8 cellular contexts compared by ENCODE assay signal in the genomic region with DNA sequence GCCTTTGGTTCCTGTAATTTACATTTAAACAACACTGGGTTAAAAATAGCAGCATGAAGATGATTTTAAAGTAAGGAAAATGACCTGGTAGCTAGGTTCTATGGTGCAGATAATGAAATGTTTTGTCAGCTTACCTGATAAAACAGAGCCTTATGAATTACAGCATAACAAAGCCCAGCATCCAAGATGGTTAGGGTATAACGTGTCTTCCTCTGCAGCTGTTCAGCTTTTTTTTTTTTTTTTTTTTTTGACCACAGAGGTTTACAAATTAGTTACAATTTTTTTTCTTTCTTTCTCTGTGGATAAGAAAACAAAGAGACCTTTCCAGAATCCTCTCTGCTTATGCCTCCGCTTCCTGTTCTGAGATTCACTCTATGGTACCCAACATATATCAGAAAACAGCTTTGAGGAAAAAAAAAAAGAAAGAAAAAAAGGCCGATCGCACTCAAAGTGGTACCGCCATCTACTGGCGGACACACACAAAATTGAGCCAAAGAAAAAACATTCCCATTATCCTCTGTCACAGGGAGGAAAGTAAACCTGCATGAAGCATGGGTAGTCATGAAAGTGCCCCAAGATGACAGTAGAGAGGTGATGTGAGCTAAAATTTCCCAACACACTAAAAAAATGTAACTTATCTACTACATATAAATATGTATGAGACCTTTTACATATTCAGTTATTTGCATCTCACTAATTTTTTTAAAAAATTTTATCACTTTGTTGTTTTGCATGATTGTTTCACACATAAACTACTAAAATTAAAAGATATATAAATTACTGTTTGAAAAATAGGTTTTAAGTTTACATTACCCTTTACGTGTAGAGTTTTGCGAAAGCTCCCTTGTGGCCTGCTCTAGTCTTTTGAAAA. TPM values are rescaled to one million over a fixed set of nuclear protein-coding genes. Genes with fewer than 3 reads are reported as not detected.
A peak's percentile ranks its signal among the peaks of the same experiment; 100 is the strongest.
DNase-seq lines count a peak whose midpoint lies in the region; ATAC-seq and TF ChIP-seq lines count a peak whose summit lies in the region.

A gene (minus strand): TSS at position 362 of the 871 bp plus-strand sequence. CDS start 27,656 bp downstream, outside the sequence.

- POLR2A ChIA-PET in T-cell (lab: Charles Lee), result no interaction called here

- no peaks in the 10 kb centered on the region for H3K79me2 ChIP-seq in mesendoderm (ENCODE audit: control insufficient read depth, insufficient read depth, low read length)

- no peak within 1 kb of the TSS for H2AK5ac ChIP-seq in mesendoderm (ENCODE audit: low read length)

- no peaks in the 10 kb centered on the region for H3K36me3 ChIP-seq in mesendoderm (ENCODE audit: control insufficient read depth, insufficient read depth, low read length)

- H3K56ac ChIP-seq in mesendoderm (ENCODE audit: low read length), result no peak within 1 kb of the TSS

- no CpG with 5 or more reads among the region's 8 CpGs for WGBS in mesendoderm (ENCODE audit: extremely low coverage, insufficient coverage, low lambda C conversion rate)

- H3K27ac ChIP-seq in coronary artery (no peak within 1 kb of the TSS), mesendoderm (ENCODE audit: low read depth, low read length) (no peak within 1 kb of the TSS)

- H3K4me3 ChIP-seq in coronary artery, result peak within 1 kb of the TSS; percentile 38
- H3K4me3 ChIP-seq in mesendoderm (ENCODE audit: low read length), result no peak within 1 kb of the TSS

- DNase-seq in DMS 273 (lab: John Stamatoyannopoulos, UW; ENCODE audit: unreplicated experiment) (peak; percentile 82), DMS 273 treated with DMSO at 0.1 percent for 48 hours (lab: John Stamatoyannopoulos, UW) (no peak), HuH-7.5 (ENCODE audit: low spot score) (peak; percentile 23), NOMO-1 treated with DMSO at 0.1 percent for 48 hours (lab: John Stamatoyannopoulos, UW; ENCODE audit: unreplicated experiment) (peak; percentile 25), coronary artery (ENCODE audit: low spot score) (no peak), mesendoderm (peak; percentile 72), T-cell (no peak)

- peaks cover 0 to 2% (median 0%) of the 10 kb centered on the region in 3 donors for H3K9me3 Mint-ChIP-seq in T-cell

- no peak within 1 kb of the TSS for H3K4me2 ChIP-seq in mesendoderm (ENCODE audit: low read length)

- peak within 1 kb of the TSS in 1 of 3 donors; percentile 21 for H3K4me3 Mint-ChIP-seq in T-cell

- no peak within 1 kb of the TSS for H2BK15ac ChIP-seq in mesendoderm (replicated peaks; ENCODE audit: low read depth)

- no peak within 1 kb of the TSS for H2BK120ac ChIP-seq in mesendoderm (ENCODE audit: low read depth, low read length)

- H3K79me1 ChIP-seq in mesendoderm (ENCODE audit: low read length), result no peaks in the 10 kb centered on the region

- no peak within 1 kb of the TSS for H3K27ac Mint-ChIP-seq in T-cell

- H3K23ac ChIP-seq in mesendoderm (ENCODE audit: low read length), result no peak within 1 kb of the TSS

- H2BK5ac ChIP-seq in mesendoderm (ENCODE audit: low read length), result no peak within 1 kb of the TSS

- no peaks in the 10 kb centered on the region for H3K36me3 Mint-ChIP-seq in T-cell

- no peaks in the 10 kb centered on the region for H3K4me1 ChIP-seq in mesendoderm (ENCODE audit: control insufficient read depth, low read depth, low read length)

- CTCF ChIA-PET in T-cell (lab: Charles Lee), result interaction anchor here (0.5 to 1.2 kb wide), 13 partner anchors 10 to 1034 kb away, joined by 3 to 8 read pairs (median 3); no protein-coding TSS in a partner anchor

- H3K27me3 ChIP-seq in mesendoderm (ENCODE audit: insufficient read depth, low read length, poor library complexity), result no peaks in the 10 kb centered on the region

- H3K9ac ChIP-seq in mesendoderm (ENCODE audit: low read length), result no peak within 1 kb of the TSS

- ATAC-seq in GM21423 (IDR thresholded peaks at IDR 0.05; ENCODE audit: unreplicated experiment), result peak; percentile 65
- ATAC-seq in T-cell (replicated peaks in 1 of 4), result no peak

- no peak within 1 kb of the TSS for H4K8ac ChIP-seq in mesendoderm (ENCODE audit: low read depth, low read length)

- H3K18ac ChIP-seq in mesendoderm (ENCODE audit: low read length), result no peak within 1 kb of the TSS

- H3K4ac ChIP-seq in mesendoderm (ENCODE audit: low read depth, low read length), result no peak within 1 kb of the TSS

- no peak within 1 kb of the TSS for H4K5ac ChIP-seq in mesendoderm (ENCODE audit: low read length)

- peak; percentile 43 for TF ChIP-seq CTCF in coronary artery (IDR thresholded peaks at IDR 0.05)

- peaks cover 0 to 2% of the 10 kb centered on the region in 2 donors for H3K27me3 Mint-ChIP-seq in T-cell

- H3K4me1 Mint-ChIP-seq in T-cell, result peaks cover 4% of the 10 kb centered on the region in 3 donors

RNA-seq across cellular contexts. Expression of the gene that starts here (rescaled TPM):
- 0.15 TPM for polyA plus RNA-seq in mesendoderm (2013, experiment 1 of 2)
- 0.15 TPM for polyA plus RNA-seq in mesendoderm (2013, experiment 2 of 2)
- total RNA-seq in T-cell, result under 1 TPM; 0.06 to 0.48 (median 0.30) TPM

Comparison
In these comparisons a context has a peak if more than half of its experiments do, and no peak if none do; other contexts are left out.
1. DNase-seq: peak in DMS 273 (single experiment), HuH-7.5 (single experiment), NOMO-1 treated with DMSO at 0.1 percent for 48 hours (single experiment) and mesendoderm (single experiment); none in DMS 273 treated with DMSO at 0.1 percent for 48 hours (single experiment), coronary artery (single experiment) and T-cell (0 of 34).